Comparison of ENCODE assay signal across 8 cellular contexts in the genomic region with DNA sequence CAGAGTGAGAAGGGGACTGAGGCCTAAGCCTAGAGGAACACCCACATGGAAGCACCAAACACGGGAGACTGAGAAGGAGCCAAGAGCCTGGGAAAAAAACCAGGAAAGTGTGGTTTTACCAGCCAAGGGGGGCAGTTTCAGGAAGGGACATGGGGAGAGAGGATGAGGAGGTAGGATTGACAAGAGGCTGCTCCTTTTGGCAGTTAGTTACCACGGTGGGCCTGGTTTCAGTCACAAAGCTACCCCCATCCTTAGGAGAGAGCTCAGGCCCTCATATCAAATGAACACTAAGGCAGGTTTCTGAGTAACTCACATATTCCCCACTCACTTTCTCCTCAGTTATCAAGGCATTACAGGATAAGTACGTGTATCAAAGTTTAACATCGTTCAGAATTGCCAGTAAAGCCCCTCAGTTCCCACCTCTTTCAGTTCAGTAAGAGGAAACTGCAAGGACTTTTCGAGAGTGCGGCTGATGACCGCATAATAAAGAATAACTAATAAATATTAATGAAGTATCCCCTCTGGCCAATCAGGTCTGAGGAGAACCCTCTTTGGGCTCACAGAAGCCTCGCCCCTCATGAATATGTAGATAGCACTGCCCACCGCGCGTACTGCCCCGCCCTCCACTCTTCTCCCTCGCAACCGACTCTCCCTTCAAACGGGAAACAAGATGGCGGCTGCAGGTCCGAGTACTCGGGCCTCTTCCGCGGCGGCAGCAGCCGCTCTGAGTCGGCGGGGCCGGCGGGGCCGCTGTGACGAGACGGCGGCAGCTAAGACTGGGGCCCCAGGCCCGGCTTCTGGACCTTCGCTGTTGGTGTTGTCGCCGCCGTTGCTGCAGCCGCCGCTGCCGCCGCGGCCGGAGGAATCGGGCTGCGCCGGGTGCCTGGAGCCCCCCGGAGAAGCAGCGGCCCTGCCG. TPM values are rescaled to one million over a fixed set of nuclear protein-coding genes. Genes with fewer than 3 reads are reported as not detected.
DNase-seq lines count a peak whose midpoint lies in the region; ATAC-seq and TF ChIP-seq lines count a peak whose summit lies in the region.

A gene with protein sequence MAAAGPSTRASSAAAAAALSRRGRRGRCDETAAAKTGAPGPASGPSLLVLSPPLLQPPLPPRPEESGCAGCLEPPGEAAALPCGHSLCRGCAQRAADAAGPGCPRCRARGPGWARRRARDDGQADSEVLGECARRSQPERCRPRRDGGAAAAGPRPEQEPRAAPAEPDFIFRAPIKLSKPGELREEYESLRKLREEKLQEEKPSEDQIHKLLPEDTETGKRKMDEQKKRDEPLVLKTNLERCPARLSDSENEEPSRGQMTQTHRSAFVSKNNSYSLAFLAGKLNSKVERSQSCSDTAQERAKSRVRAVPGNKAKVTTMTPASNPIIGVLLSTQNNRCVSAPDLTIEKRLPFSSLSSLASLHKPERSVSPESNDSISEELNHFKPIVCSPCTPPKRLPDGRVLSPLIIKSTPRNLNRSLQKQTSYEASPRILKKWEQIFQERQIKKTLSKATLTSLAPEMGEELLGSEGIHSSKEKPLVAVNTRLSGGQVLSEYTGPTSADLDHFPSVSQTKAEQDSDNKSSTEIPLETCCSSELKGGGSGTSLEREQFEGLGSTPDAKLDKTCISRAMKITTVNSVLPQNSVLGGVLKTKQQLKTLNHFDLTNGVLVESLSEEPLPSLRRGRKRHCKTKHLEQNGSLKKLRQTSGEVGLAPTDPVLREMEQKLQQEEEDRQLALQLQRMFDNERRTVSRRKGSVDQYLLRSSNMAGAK (plus strand): TSS at position 639 of the 916 bp plus-strand sequence. CDS start 32 bp downstream, at position 671.

- TF ChIP-seq RAD21 in liver (IDR thresholded peaks at IDR 0.05), result no peak

- peak within 1 kb of the TSS; percentile 46 to 78 for H3K9ac ChIP-seq in liver (ENCODE audit: low read depth in 1 of 2, low read length in 2 of 2)

- TF ChIP-seq CTCF in C4-2B (conservative IDR thresholded peaks at IDR 0.05), result no peak
- TF ChIP-seq CTCF in liver (IDR thresholded peaks at IDR 0.05; ENCODE audit: low read depth, low read length, missing input control), result no peak

- H3K9me3 ChIP-seq in liver (ENCODE audit: control insufficient read depth in 4 of 4, low read length in 3 of 4), result no peaks in the 10 kb centered on the region

- no peaks in the 10 kb centered on the region for H3K27me3 ChIP-seq in liver (ENCODE audit: control insufficient read depth in 4 of 4, insufficient read depth in 4 of 4, low read length in 3 of 4)

- H3K4me1 ChIP-seq in liver (ENCODE audit: control insufficient read depth in 4 of 4, insufficient read depth in 4 of 4, low read length in 3 of 4), result peaks cover 4 to 17% (median 9%) of the 10 kb centered on the region in 4 donors

- H3K27ac ChIP-seq in C4-2B, result peak within 1 kb of the TSS; percentile 85
- H3K27ac ChIP-seq in liver (ENCODE audit: low read depth in 1 of 2, low read length in 2 of 2), result peak within 1 kb of the TSS; percentile 87 to 89

- DNase-seq in NCI-H774 (lab: John Stamatoyannopoulos, UW) (peak; percentile 95), dermis microvascular lymphatic vessel endothelial cell (ENCODE audit: low read depth in 2 of 2) (peak; percentile 94 to 99)
- peak; percentile 86 for DNase-seq in activated CD4-positive, alpha-beta T cell treated with anti-CD3 and anti-CD28 coated beads, Interleukin-2, amount 50 U/mL, for 4 hours
- DNase-seq in stimulated activated CD4-positive, alpha-beta T cell treated with anti-CD3 and anti-CD28 coated beads, Interleukin-4, amount 100 ng/mL, for 24 hours, result peak; percentile 92

- peak; percentile 96 for ATAC-seq in GM19395 (IDR thresholded peaks at IDR 0.05; ENCODE audit: unreplicated experiment)
- ATAC-seq in HG03565 (IDR thresholded peaks at IDR 0.05; ENCODE audit: unreplicated experiment), result peak; percentile 88

- no peaks in the 10 kb centered on the region for H3K36me3 ChIP-seq in liver (ENCODE audit: control insufficient read depth in 4 of 4, insufficient read depth in 3 of 4, low read depth in 1 of 4, low read length in 3 of 4)

- WGBS in liver, result 3% methylated on average over 47 of the region's 47 CpGs

- peak within 1 kb of the TSS; percentile 63 to 98 (median 81) for H3K4me3 ChIP-seq in liver (ENCODE audit: low read depth in 1 of 3, low read length in 3 of 3)

TF ChIP-seq in liver, 16 proteins besides CTCF, POLR2A, EP300 and RAD21:
- TF ChIP-seq, protein P1, sequence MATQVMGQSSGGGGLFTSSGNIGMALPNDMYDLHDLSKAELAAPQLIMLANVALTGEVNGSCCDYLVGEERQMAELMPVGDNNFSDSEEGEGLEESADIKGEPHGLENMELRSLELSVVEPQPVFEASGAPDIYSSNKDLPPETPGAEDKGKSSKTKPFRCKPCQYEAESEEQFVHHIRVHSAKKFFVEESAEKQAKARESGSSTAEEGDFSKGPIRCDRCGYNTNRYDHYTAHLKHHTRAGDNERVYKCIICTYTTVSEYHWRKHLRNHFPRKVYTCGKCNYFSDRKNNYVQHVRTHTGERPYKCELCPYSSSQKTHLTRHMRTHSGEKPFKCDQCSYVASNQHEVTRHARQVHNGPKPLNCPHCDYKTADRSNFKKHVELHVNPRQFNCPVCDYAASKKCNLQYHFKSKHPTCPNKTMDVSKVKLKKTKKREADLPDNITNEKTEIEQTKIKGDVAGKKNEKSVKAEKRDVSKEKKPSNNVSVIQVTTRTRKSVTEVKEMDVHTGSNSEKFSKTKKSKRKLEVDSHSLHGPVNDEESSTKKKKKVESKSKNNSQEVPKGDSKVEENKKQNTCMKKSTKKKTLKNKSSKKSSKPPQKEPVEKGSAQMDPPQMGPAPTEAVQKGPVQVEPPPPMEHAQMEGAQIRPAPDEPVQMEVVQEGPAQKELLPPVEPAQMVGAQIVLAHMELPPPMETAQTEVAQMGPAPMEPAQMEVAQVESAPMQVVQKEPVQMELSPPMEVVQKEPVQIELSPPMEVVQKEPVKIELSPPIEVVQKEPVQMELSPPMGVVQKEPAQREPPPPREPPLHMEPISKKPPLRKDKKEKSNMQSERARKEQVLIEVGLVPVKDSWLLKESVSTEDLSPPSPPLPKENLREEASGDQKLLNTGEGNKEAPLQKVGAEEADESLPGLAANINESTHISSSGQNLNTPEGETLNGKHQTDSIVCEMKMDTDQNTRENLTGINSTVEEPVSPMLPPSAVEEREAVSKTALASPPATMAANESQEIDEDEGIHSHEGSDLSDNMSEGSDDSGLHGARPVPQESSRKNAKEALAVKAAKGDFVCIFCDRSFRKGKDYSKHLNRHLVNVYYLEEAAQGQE (IDR thresholded peaks at IDR 0.05), result peak; percentile 56
- TF ChIP-seq, protein P2, sequence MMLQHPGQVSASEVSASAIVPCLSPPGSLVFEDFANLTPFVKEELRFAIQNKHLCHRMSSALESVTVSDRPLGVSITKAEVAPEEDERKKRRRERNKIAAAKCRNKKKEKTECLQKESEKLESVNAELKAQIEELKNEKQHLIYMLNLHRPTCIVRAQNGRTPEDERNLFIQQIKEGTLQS (IDR thresholded peaks at IDR 0.05), result no peak
- TF ChIP-seq SP1 (IDR thresholded peaks at IDR 0.05) (peak; percentile 70), TAF1 (conservative IDR thresholded peaks at IDR 0.05) (peak; percentile 35), RXRA (IDR thresholded peaks at IDR 0.05) (no peak), HNF4G (IDR thresholded peaks at IDR 0.05) (no peak), EGR1 (IDR thresholded peaks at IDR 0.05; ENCODE audit: low read depth in 2 of 2) (no peak), GABPA (IDR thresholded peaks at IDR 0.05 in 1 of 2, conservative IDR thresholded peaks at IDR 0.05 in 1 of 2) (no peak), YY1 (IDR thresholded peaks at IDR 0.05) (peak; percentile 98), FOXA1 (IDR thresholded peaks at IDR 0.05) (no peak), JUND (IDR thresholded peaks at IDR 0.05) (peak in 1 of 2 donors; percentile 32), HNF4A (conservative IDR thresholded peaks at IDR 0.05) (peak in 1 of 2 donors; percentile 28), NR2F2 (IDR thresholded peaks at IDR 0.05) (peak; percentile 14), FOXA2 (IDR thresholded peaks at IDR 0.05) (no peak)
- TF ChIP-seq, protein P3, sequence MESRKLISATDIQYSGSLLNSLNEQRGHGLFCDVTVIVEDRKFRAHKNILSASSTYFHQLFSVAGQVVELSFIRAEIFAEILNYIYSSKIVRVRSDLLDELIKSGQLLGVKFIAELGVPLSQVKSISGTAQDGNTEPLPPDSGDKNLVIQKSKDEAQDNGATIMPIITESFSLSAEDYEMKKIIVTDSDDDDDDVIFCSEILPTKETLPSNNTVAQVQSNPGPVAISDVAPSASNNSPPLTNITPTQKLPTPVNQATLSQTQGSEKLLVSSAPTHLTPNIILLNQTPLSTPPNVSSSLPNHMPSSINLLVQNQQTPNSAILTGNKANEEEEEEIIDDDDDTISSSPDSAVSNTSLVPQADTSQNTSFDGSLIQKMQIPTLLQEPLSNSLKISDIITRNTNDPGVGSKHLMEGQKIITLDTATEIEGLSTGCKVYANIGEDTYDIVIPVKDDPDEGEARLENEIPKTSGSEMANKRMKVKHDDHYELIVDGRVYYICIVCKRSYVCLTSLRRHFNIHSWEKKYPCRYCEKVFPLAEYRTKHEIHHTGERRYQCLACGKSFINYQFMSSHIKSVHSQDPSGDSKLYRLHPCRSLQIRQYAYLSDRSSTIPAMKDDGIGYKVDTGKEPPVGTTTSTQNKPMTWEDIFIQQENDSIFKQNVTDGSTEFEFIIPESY (IDR thresholded peaks at IDR 0.05), result no peak
- TF ChIP-seq, protein P4, sequence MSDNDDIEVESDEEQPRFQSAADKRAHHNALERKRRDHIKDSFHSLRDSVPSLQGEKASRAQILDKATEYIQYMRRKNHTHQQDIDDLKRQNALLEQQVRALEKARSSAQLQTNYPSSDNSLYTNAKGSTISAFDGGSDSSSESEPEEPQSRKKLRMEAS (IDR thresholded peaks at IDR 0.05), result no peak

RNA-seq across cellular contexts. Expression of the gene that starts here (rescaled TPM):
- 13.0 and 14.5 TPM in 2 replicates for total RNA-seq in dermis microvascular lymphatic vessel endothelial cell
- total RNA-seq in liver, result 10 to 100 TPM in 1 of 2 donors, 1 to 10 TPM in 1; 8.5 to 11.0 TPM
- 1 to 10 TPM in 1 of 2 donors, under 1 TPM in 1; 0.60 to 1.6 TPM for polyA plus RNA-seq in liver

Comparison
In these comparisons a context has a peak if more than half of its experiments do, and no peak if none do; other contexts are left out.
1. Peak in every context shown above with its lines: DNase-seq, ATAC-seq, H3K4me3 ChIP-seq and H3K27ac ChIP-seq.